Comparison of ENCODE assay signal across 11 cellular contexts in the genomic region with DNA sequence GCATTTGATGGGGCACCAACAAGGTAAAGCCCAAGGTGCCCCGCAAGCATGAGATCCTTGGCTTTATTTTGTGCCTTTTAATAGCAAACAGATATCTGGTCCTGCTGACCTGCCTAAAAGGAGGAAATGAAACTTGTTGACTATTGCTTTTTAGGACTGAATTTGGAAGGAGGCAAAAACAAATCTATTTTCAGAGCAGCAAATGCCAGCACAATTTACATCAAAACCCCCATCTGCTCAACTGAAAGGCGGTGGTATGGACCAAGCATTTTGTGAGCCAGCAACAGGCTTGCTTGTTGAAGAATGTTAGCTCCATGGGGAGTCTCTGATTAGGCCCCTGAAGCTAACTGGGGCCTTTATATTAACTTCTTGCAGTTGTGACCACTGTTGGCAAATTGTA.
DNase-seq lines count a peak whose midpoint lies in the region; ATAC-seq and TF ChIP-seq lines count a peak whose summit lies in the region.
"Had no signal": no experiment of that assay in that cellular context is flagged by ENCODE, and none has a peak within 500 bp of the region (broad histone marks: within the 10 kb centered on the region; RNA-seq: fewer than 3 reads in every experiment).

No MANE protein-coding gene starts in this region.

- no peaks in the 10 kb centered on the region for H3K36me3 ChIP-seq in testis (ENCODE audit: low read depth, missing control alignments)
- H3K36me3 ChIP-seq: spleen had no signal

- DNase-seq in medulla oblongata (ENCODE audit: extremely low spot score) (peak; percentile 74), testis (no peak), left colon (no peak)
- DNase-seq in activated naive CD4-positive, alpha-beta T cell treated with anti-CD3 and anti-CD28 coated beads, Interleukin-2, amount 50 U/mL, for 72 hours (ENCODE audit: low spot score in 2 of 2) = no peak
- DNase-seq in NK-92 treated with Interleukin-12 subunit alpha and Interleukin-12 subunit beta, amount 100 ng/mL, for 24 hours (lab: John Stamatoyannopoulos, UW) = no peak
- DNase-seq: activated CD4-positive, alpha-beta T cell treated with anti-CD3 and anti-CD28 coated beads for 1 hour; spleen had no signal

- no peak overlapping the region for H3K27ac Mint-ChIP-seq in activated naive CD4-positive, alpha-beta T cell treated with anti-CD3 and anti-CD28 coated beads, Interleukin-2, amount 50 U/mL, for 72 hours

- H3K36me3 Mint-ChIP-seq in activated naive CD4-positive, alpha-beta T cell treated with anti-CD3 and anti-CD28 coated beads, Interleukin-2, amount 50 U/mL, for 72 hours = no peaks in the 10 kb centered on the region

- no peaks in the 10 kb centered on the region for H3K27me3 ChIP-seq in testis

- WGBS in testis, 2 donors = 77 to 94% methylated on average over 2 of the region's 2 CpGs

- no peaks in the 10 kb centered on the region for H3K9me3 ChIP-seq in testis
- H3K9me3 ChIP-seq: spleen had no signal

- H3K27ac ChIP-seq in testis = no peak overlapping the region

- intact Hi-C loops in testis (cut with DNase I; ENCODE audit: low total_unique reads) (loop anchor here (10.0 kb wide), 1 partner anchor 531 kb away; no protein-coding TSS in a partner anchor), left colon (cut with DNase I, micrococcal nuclease) (no loop called here)

- no peak for TF ChIP-seq CTCF in testis (IDR thresholded peaks at IDR 0.05)

- ATAC-seq in GM18858 (IDR thresholded peaks at IDR 0.05; ENCODE audit: unreplicated experiment) (peak; percentile 53), GM21528 (IDR thresholded peaks at IDR 0.05; ENCODE audit: low FRiP score, unreplicated experiment) (peak; percentile 63), HG03196 (IDR thresholded peaks at IDR 0.05; ENCODE audit: unreplicated experiment) (peak; percentile 63), left colon (no peak)
- no peak for ATAC-seq in activated naive CD4-positive, alpha-beta T cell treated with anti-CD3 and anti-CD28 coated beads, Interleukin-2, amount 50 U/mL, for 72 hours

- H3K9me3 Mint-ChIP-seq in activated naive CD4-positive, alpha-beta T cell treated with anti-CD3 and anti-CD28 coated beads, Interleukin-2, amount 50 U/mL, for 72 hours = no peaks in the 10 kb centered on the region

- H3K4me3 ChIP-seq in testis = no peak overlapping the region
- H3K4me3 ChIP-seq: lung, spleen had no signal

- no peaks in the 10 kb centered on the region for H3K4me1 ChIP-seq in testis

- TF ChIP-seq POLR2A in testis (IDR thresholded peaks at IDR 0.05) = no peak

Comparison
In these comparisons a context has a peak if more than half of its experiments do, and no peak if none do; other contexts are left out.
1. ATAC-seq: peak in GM18858 (single experiment), GM21528 (single experiment) and HG03196 (single experiment); none in activated naive CD4-positive, alpha-beta T cell treated with anti-CD3 and anti-CD28 coated beads, Interleukin-2, amount 50 U/mL, for 72 hours (0 of 2) and left colon (single experiment).